In genomic region chr19:7830272-7830771, GRCh38 we compare ENCODE assay signal across 8 cellular contexts. TPM values are rescaled to one million over a fixed set of nuclear protein-coding genes. Genes with fewer than 3 reads are reported as not detected.
DNase-seq lines count a peak whose midpoint lies in the region; ATAC-seq, FAIRE-seq and TF ChIP-seq lines count a peak whose summit lies in the region.

No MANE protein-coding gene starts in this region.

- no peaks in the 10 kb centered on the region for H3K36me3 Mint-ChIP-seq in activated CD8-positive, alpha-beta T cell treated with anti-CD3 and anti-CD28 coated beads, Interleukin-2, amount 10 ng/mL, durations not matched to agents 7 days and 5 days (ENCODE audit: low read depth)

- no peak for FAIRE-seq in kidney (lab: Jason Lieb, UNC)

- TF ChIP-seq CTCF in kidney (IDR thresholded peaks at IDR 0.05; ENCODE audit: borderline replicate concordance, extremely low read depth, insufficient read depth) = no peak

- peaks cover 2% of the 10 kb centered on the region for H3K27me3 Mint-ChIP-seq in activated CD8-positive, alpha-beta T cell treated with anti-CD3 and anti-CD28 coated beads, Interleukin-2, amount 10 ng/mL, durations not matched to agents 7 days and 5 days (ENCODE audit: low read depth)

- no peak for ATAC-seq in activated CD8-positive, alpha-beta T cell treated with anti-CD3 and anti-CD28 coated beads, Interleukin-2, amount 10 ng/mL, durations not matched to agents 7 days and 5 days

- peaks cover 17% of the 10 kb centered on the region for H3K4me1 Mint-ChIP-seq in activated CD8-positive, alpha-beta T cell treated with anti-CD3 and anti-CD28 coated beads, Interleukin-2, amount 10 ng/mL, durations not matched to agents 7 days and 5 days (ENCODE audit: low read depth)

- H3K4me3 Mint-ChIP-seq in activated CD8-positive, alpha-beta T cell treated with anti-CD3 and anti-CD28 coated beads, Interleukin-2, amount 10 ng/mL, durations not matched to agents 7 days and 5 days = peak overlapping the region; percentile 75

- H3K4me3 ChIP-seq in kidney (ENCODE audit: low read length in 2 of 2) (peak overlapping the region; percentile 10 to 41), stomach smooth muscle (ENCODE audit: low read length in 2 of 2) (peak overlapping the region; percentile 55 to 69)

- no peaks in the 10 kb centered on the region for H3K36me3 ChIP-seq in kidney (ENCODE audit: control insufficient read depth in 1 of 2, insufficient read depth in 2 of 2, low read length in 2 of 2)
- H3K36me3 ChIP-seq in stomach smooth muscle (ENCODE audit: control insufficient read depth in 2 of 2, insufficient read depth in 2 of 2, low read length in 2 of 2) = no peaks in the 10 kb centered on the region

- no peak overlapping the region for H3K9ac ChIP-seq in kidney (ENCODE audit: low read length in 2 of 2)
- peak overlapping the region; percentile 58 to 59 for H3K9ac ChIP-seq in stomach smooth muscle (ENCODE audit: low read length in 2 of 2)

- H3K27ac ChIP-seq in kidney (ENCODE audit: low read depth in 2 of 2, low read length in 2 of 2) (no peak overlapping the region), stomach smooth muscle (ENCODE audit: low read length) (no peak overlapping the region)

- CTCF ChIA-PET in activated CD8-positive, alpha-beta T cell treated with anti-CD3 and anti-CD28 coated beads, Interleukin-2, amount 10 ng/mL, durations not matched to agents 7 days and 5 days (lab: Charles Lee) = no interaction called here

- H3K4me1 ChIP-seq in kidney (ENCODE audit: control insufficient read depth in 1 of 2, insufficient read depth in 1 of 2, low read depth in 1 of 2, low read length in 2 of 2) (peaks cover 4 to 23% of the 10 kb centered on the region in 2 donors), stomach smooth muscle (ENCODE audit: control insufficient read depth, insufficient read depth, low read length) (peaks cover 22% of the 10 kb centered on the region)

- no peaks in the 10 kb centered on the region for H3K27me3 ChIP-seq in stomach smooth muscle (ENCODE audit: control insufficient read depth in 1 of 2, insufficient read depth in 2 of 2, low read length in 2 of 2)

- no peak overlapping the region for H3K27ac Mint-ChIP-seq in activated CD8-positive, alpha-beta T cell treated with anti-CD3 and anti-CD28 coated beads, Interleukin-2, amount 10 ng/mL, durations not matched to agents 7 days and 5 days

- H3K9me3 ChIP-seq in kidney (ENCODE audit: control insufficient read depth in 1 of 2, low read length in 2 of 2) = no peaks in the 10 kb centered on the region
- H3K9me3 ChIP-seq in stomach smooth muscle (ENCODE audit: control insufficient read depth in 2 of 2, low read length in 2 of 2) = no peaks in the 10 kb centered on the region

- peak; percentile 16 to 24 for DNase-seq in activated CD4-positive, alpha-beta T cell treated with anti-CD3 and anti-CD28 coated beads for 4 hours
- DNase-seq in activated CD4-positive, alpha-beta T cell treated with anti-CD3 and anti-CD28 coated beads for 1 hour = no peak
- DNase-seq in activated CD8-positive, alpha-beta T cell treated with anti-CD3 and anti-CD28 coated beads, Interleukin-2, amount 10 ng/mL, durations not matched to agents 7 days and 5 days = no peak
- DNase-seq in kidney (peak; percentile 86), SKM-1 (lab: John Stamatoyannopoulos, UW; ENCODE audit: unreplicated experiment) (no peak), amniotic stem cell (lab: John Stamatoyannopoulos, UW) (no peak), HCEC 1CT (no peak)

- no peaks in the 10 kb centered on the region for H3K9me3 Mint-ChIP-seq in activated CD8-positive, alpha-beta T cell treated with anti-CD3 and anti-CD28 coated beads, Interleukin-2, amount 10 ng/mL, durations not matched to agents 7 days and 5 days (ENCODE audit: insufficient read depth)

- intact Hi-C loops in kidney (cut with DNase I) = no loop called here

- POLR2A ChIA-PET in activated CD8-positive, alpha-beta T cell treated with anti-CD3 and anti-CD28 coated beads, Interleukin-2, amount 10 ng/mL, durations not matched to agents 7 days and 5 days (lab: Charles Lee) = no interaction called here

RNA-seq across cellular contexts. Expression of gene EVI5L, which starts 0.3 kb away (rescaled TPM):
- 1 to 10 TPM; 8.0 to 9.3 TPM for total RNA-seq in activated CD8-positive, alpha-beta T cell treated with anti-CD3 and anti-CD28 coated beads, Interleukin-2, amount 10 ng/mL, durations not matched to agents 7 days and 5 days
- 15.9 TPM for total RNA-seq in kidney
- 14.5 TPM for polyA plus RNA-seq in kidney (ENCODE audit: insufficient read depth, low read depth, low replicate concordance)

RNA-seq across cellular contexts. Expression of gene PRR36, which starts 43.9 kb away (rescaled TPM):
- total RNA-seq in activated CD8-positive, alpha-beta T cell treated with anti-CD3 and anti-CD28 coated beads, Interleukin-2, amount 10 ng/mL, durations not matched to agents 7 days and 5 days = under 1 TPM; 0.08 to 0.10 TPM
- total RNA-seq in kidney = 4.2 TPM
- 1.1 TPM for polyA plus RNA-seq in kidney (ENCODE audit: insufficient read depth, low read depth, low replicate concordance)

RNA-seq across cellular contexts. Expression of gene LRRC8E, which starts 58.0 kb away (rescaled TPM):
- not detected for total RNA-seq in activated CD8-positive, alpha-beta T cell treated with anti-CD3 and anti-CD28 coated beads, Interleukin-2, amount 10 ng/mL, durations not matched to agents 7 days and 5 days
- total RNA-seq in kidney = 9.1 TPM
- 2.2 TPM for polyA plus RNA-seq in kidney (ENCODE audit: insufficient read depth, low read depth, low replicate concordance)

Comparison
In these comparisons a context has a peak if more than half of its experiments do, and no peak if none do; other contexts are left out.
1. DNase-seq: peak in activated CD4-positive, alpha-beta T cell treated with anti-CD3 and anti-CD28 coated beads for 4 hours (2 of 2) and kidney (single experiment); none in activated CD4-positive, alpha-beta T cell treated with anti-CD3 and anti-CD28 coated beads for 1 hour (single experiment), activated CD8-positive, alpha-beta T cell treated with anti-CD3 and anti-CD28 coated beads, Interleukin-2, amount 10 ng/mL, durations not matched to agents 7 days and 5 days (single experiment), SKM-1 (single experiment), amniotic stem cell (single experiment) and HCEC 1CT (single experiment).
2. H3K9ac ChIP-seq: peak in stomach smooth muscle (2 of 2); none in kidney (0 of 2).